In the genomic region with DNA sequence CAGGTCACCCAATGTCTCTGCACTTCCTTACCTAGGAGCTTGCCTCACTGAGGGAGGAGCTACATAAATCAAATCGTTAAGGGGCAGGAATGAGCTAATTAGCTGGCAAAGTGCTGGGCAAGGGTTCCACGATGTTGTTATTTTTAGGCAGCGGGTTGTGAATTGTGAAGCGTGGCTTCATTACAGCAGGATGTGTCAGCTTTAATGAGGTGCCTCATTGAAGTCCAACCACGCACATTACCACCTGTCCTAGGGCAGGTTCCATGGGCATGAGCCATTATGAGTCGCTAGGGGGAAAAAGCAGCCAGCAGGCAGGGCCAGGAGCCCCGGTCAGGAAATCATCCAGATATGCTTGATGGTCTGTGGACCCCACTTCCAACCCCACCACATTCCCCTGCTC, we compare ENCODE assay signal across 17 cellular contexts.
"Had no signal": no experiment of that assay in that cellular context is flagged by ENCODE, and none has a peak within 500 bp of the region (broad histone marks: within the 10 kb centered on the region; RNA-seq: fewer than 3 reads in every experiment).

No MANE protein-coding gene starts in this region.

- H3K4me1 ChIP-seq: gastrocnemius medialis, right atrium auricular region, tibial nerve, uterus had no signal

- H3K27me3 ChIP-seq: right atrium auricular region, tibial nerve, uterus had no signal

- H3K36me3 ChIP-seq: gastrocnemius medialis, right atrium auricular region, tibial nerve, uterus had no signal

- DNase-seq: activated CD4-positive, CD25-positive, alpha-beta regulatory T cell treated with anti-CD3 and anti-CD28 coated beads, Interleukin-2, amount 50 U/mL, for 72 hours; activated naive CD4-positive, alpha-beta T cell; activated naive CD8-positive, alpha-beta T cell treated with anti-CD3 and anti-CD28 coated beads, Interleukin-2, amount 10 ng/mL, durations not matched to agents 7 days and 5 days; activated T-cell treated with anti-CD3 and anti-CD28 coated beads for 4 hours; effector CD8-positive, alpha-beta T cell; gastrocnemius medialis; left ventricle myocardium superior; mesenchymal stem cell; nucleus accumbens; posterior cingulate gyrus; stimulated activated CD4-positive, alpha-beta T cell treated with anti-CD3 and anti-CD28 coated beads, Interleukin-15, amount 100 ng/mL, for 24 hours; stimulated activated CD4-positive, alpha-beta T cell treated with anti-CD3 and anti-CD28 coated beads, Interleukin-4, amount 100 ng/mL, for 1 hour; stimulated activated naive B cell treated with anti-CD40 and anti-IgM and Interleukin-4, amounts not matched to agents 10 μg/mL and 1 μg/mL and 100 μg/mL, for 72 hours; uterus had no signal

- H3K27ac ChIP-seq: gastrocnemius medialis, right atrium auricular region, skin epidermis, tibial nerve, uterus had no signal

- H3K4me3 ChIP-seq: gastrocnemius medialis, right atrium auricular region, skin epidermis, tibial nerve, uterus had no signal

- H3K9me3 ChIP-seq: gastrocnemius medialis, right atrium auricular region, tibial nerve, uterus had no signal
